In the genomic region with DNA sequence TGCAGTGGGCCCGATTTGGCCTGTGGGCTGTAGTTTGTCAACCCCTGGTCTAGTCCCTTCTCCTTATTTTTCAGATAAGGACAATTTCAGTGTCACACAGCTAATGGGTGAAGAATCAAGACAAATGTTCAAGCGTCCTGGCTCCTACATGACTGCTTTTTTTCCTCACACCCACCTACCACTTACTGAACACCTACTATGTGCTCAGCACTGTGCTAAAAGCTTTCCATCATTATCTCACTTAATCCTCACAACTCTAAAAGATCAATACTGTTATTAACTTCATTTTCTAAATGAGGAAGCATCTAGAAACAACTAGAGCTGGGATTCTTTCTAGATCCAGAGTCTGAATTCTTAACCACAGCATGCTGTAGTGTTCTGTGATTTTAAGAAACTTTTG, we compare ENCODE assay signal across 20 cellular contexts.
DNase-seq lines count a peak whose midpoint lies in the region; ATAC-seq, FAIRE-seq and TF ChIP-seq lines count a peak whose summit lies in the region.
"Had no signal": no experiment of that assay in that cellular context is flagged by ENCODE, and none has a peak within 500 bp of the region (broad histone marks: within the 10 kb centered on the region; RNA-seq: fewer than 3 reads in every experiment).

No MANE protein-coding gene starts in this region.

- H3K36me3 Mint-ChIP-seq in activated CD8-positive, alpha-beta memory T cell treated with anti-CD3 and anti-CD28 coated beads, Interleukin-2, amount 10 ng/mL, durations not matched to agents 7 days and 5 days, result peaks cover 3% of the 10 kb centered on the region
- H3K36me3 Mint-ChIP-seq: activated naive CD8-positive, alpha-beta T cell had no signal

- H3K36me3 ChIP-seq in GM12878 (ENCODE audit: control insufficient read depth in 2 of 2, insufficient read depth in 2 of 2, low read length in 1 of 2) (no peaks in the 10 kb centered on the region), mucosa of rectum (ENCODE audit: control insufficient read depth in 2 of 2, insufficient read depth in 2 of 2, low read length in 2 of 2) (no peaks in the 10 kb centered on the region), vagina (no peaks in the 10 kb centered on the region)
- H3K36me3 ChIP-seq: left lung, ovary had no signal

- no peak for TF ChIP-seq RAD21 in GM12878 (IDR thresholded peaks at IDR 0.05; ENCODE audit: insufficient read depth, low read depth, low read length)

- H3K27me3 Mint-ChIP-seq in activated CD8-positive, alpha-beta memory T cell treated with anti-CD3 and anti-CD28 coated beads, Interleukin-2, amount 10 ng/mL, durations not matched to agents 7 days and 5 days, result peaks cover 9% of the 10 kb centered on the region

- POLR2A ChIA-PET in GM12878 (lab: Charles Lee), result no interaction called here

- intact Hi-C loops in GM12878 (cut with micrococcal nuclease; ENCODE audit: unreplicated experiment) (no loop called here), vagina (cut with DNase I) (no loop called here)

- TF ChIP-seq POLR2A in GM12878 (IDR thresholded peaks at IDR 0.05; ENCODE audit: low read depth, low read length) (no peak), vagina (IDR thresholded peaks at IDR 0.05) (no peak)

- peaks cover 60% of the 10 kb centered on the region for H3K4me1 Mint-ChIP-seq in activated CD8-positive, alpha-beta memory T cell treated with anti-CD3 and anti-CD28 coated beads, Interleukin-2, amount 10 ng/mL, durations not matched to agents 7 days and 5 days

- no peaks in the 10 kb centered on the region for H3K9me3 Mint-ChIP-seq in activated CD8-positive, alpha-beta memory T cell treated with anti-CD3 and anti-CD28 coated beads, Interleukin-2, amount 10 ng/mL, durations not matched to agents 7 days and 5 days (ENCODE audit: low read depth)
- H3K9me3 Mint-ChIP-seq: activated T-cell treated with anti-CD3 and anti-CD28 coated beads, Interleukin-2, amount 50 U/mL, for 4 hours had no signal

- in situ Hi-C loops in GM12878 (cut with MboI), result no loop called here

- 94% methylated on average over 2 of the region's 2 CpGs for WGBS in GM12878 (ENCODE audit: insufficient coverage, insufficient replicate concordance, low lambda C conversion rate, missing lambda C conversion rate)

- no TSS peak for BruUV-seq in GM12878 (replicated peaks; lab: Mats Ljungman, UMichigan)

- H3K27ac ChIP-seq in GM12878 (ENCODE audit: control insufficient read depth, insufficient read depth), result no peak overlapping the region
- H3K27ac ChIP-seq in mucosa of rectum (ENCODE audit: low read depth in 2 of 2, low read length in 2 of 2), result peak overlapping the region; percentile 66 to 76
- peak overlapping the region; percentile 69 for H3K27ac ChIP-seq in vagina
- H3K27ac ChIP-seq: left lung, ovary, VCaP had no signal

- H3K27ac Mint-ChIP-seq in activated CD8-positive, alpha-beta memory T cell treated with anti-CD3 and anti-CD28 coated beads, Interleukin-2, amount 10 ng/mL, durations not matched to agents 7 days and 5 days, result peak overlapping the region; percentile 78
- H3K27ac Mint-ChIP-seq: activated naive CD8-positive, alpha-beta T cell had no signal

- SMC1A ChIA-PET in GM12878 (lab: Charles Lee; ENCODE audit: uncharacterized antibody, unreplicated experiment), result interaction anchor here (1.1 to 1.5 kb wide), 2 partner anchors 18 to 20 kb away, joined by 3 to 7 read pairs; no protein-coding TSS in a partner anchor

- RAD21 ChIA-PET in GM12878 (lab: Charles Lee; ENCODE audit: unreplicated experiment), result interaction anchor here (1.5 kb wide), 1 partner anchor 18 kb away, joined by 4 read pairs; no protein-coding TSS in a partner anchor

- peak overlapping the region; percentile 31; the same call in 1 of the 2 replicates for H2AFZ ChIP-seq in GM12878 (ENCODE audit: control insufficient read depth, low read depth, low read length)

- H3K4me3 Mint-ChIP-seq in activated CD8-positive, alpha-beta memory T cell treated with anti-CD3 and anti-CD28 coated beads, Interleukin-2, amount 10 ng/mL, durations not matched to agents 7 days and 5 days, result no peak overlapping the region
- H3K4me3 Mint-ChIP-seq: activated naive CD8-positive, alpha-beta T cell; activated T-cell treated with anti-CD3 and anti-CD28 coated beads, Interleukin-2, amount 50 U/mL, for 4 hours had no signal

- H3K9me3 ChIP-seq in GM12878 (replicated peaks; ENCODE audit: control insufficient read depth, insufficient read depth, low read length) (no peaks in the 10 kb centered on the region; the same call in 2 of the 3 replicates), mucosa of rectum (ENCODE audit: control insufficient read depth in 2 of 2, low read length in 2 of 2) (no peaks in the 10 kb centered on the region), vagina (no peaks in the 10 kb centered on the region)
- H3K9me3 ChIP-seq: left lung, ovary had no signal

- no peaks in the 10 kb centered on the region for H4K20me1 ChIP-seq in GM12878 (ENCODE audit: control insufficient read depth, insufficient read depth)

- H3K4me2 ChIP-seq in GM12878 (ENCODE audit: control insufficient read depth, insufficient read depth), result no peak overlapping the region

- DNase-seq in activated CD8-positive, alpha-beta memory T cell treated with anti-CD3 and anti-CD28 coated beads, Interleukin-2, amount 10 ng/mL, durations not matched to agents 7 days and 5 days, result no peak
- DNase-seq in activated CD8-positive, alpha-beta memory T cell treated with anti-CD3 and anti-CD28 coated beads for 24 hours, result no peak
- DNase-seq in GM12878 (ENCODE audit: low read depth, low spot score) (no peak), vagina (ENCODE audit: extremely low spot score in 2 of 2) (no peak), RKO (ENCODE audit: low spot score) (no peak)
- no peak for DNase-seq in stimulated activated CD4-positive, alpha-beta T cell treated with anti-CD3 and anti-CD28 coated beads, Interleukin-1b, Interleukin-23, amount 100 ng/mL, for 48 hours
- DNase-seq: activated CD4-positive, alpha-beta T cell treated with anti-CD3 and anti-CD28 coated beads, Interleukin-2, amount 50 U/mL, for 4 hours; activated T-cell treated with anti-CD3 and anti-CD28 coated beads, Interleukin-2, amount 50 U/mL, for 4 hours; C1 segment of cervical spinal cord; Kasumi-1; left lung; NCI-H2171 treated with DMSO at 0.1 percent for 48 hours; NCI-H774; ovary; stimulated activated CD4-positive, alpha-beta T cell treated with anti-CD3 and anti-CD28 coated beads, Interleukin-2, amount 100 ng/mL, for 24 hours had no signal

- no peak for TF ChIP-seq EP300 in GM12878 (IDR thresholded peaks at IDR 0.05; ENCODE audit: borderline replicate concordance in 1 of 2, control insufficient read depth in 1 of 2, low read depth in 2 of 2, low read length in 2 of 2)

- no peak for FAIRE-seq in GM12878 (lab: Jason Lieb, UNC)
- FAIRE-seq: A204.1 had no signal

- H3K4me3 ChIP-seq in GM12878 (no peak overlapping the region), mucosa of rectum (ENCODE audit: low read length in 2 of 2) (no peak overlapping the region), vagina (no peak overlapping the region)
- H3K4me3 ChIP-seq: left lung, ovary had no signal

- H3K27me3 ChIP-seq in GM12878 (replicated peaks in 1 of 2; ENCODE audit: control insufficient read depth in 2 of 2, insufficient read depth in 2 of 2, low read length in 1 of 2) (no peaks in the 10 kb centered on the region), mucosa of rectum (ENCODE audit: control insufficient read depth in 2 of 2, insufficient read depth in 2 of 2, low read length in 2 of 2) (no peaks in the 10 kb centered on the region), vagina (no peaks in the 10 kb centered on the region)
- H3K27me3 ChIP-seq: ovary had no signal

- CTCF ChIA-PET in activated CD8-positive, alpha-beta memory T cell treated with anti-CD3 and anti-CD28 coated beads, Interleukin-2, amount 10 ng/mL, durations not matched to agents 7 days and 5 days (lab: Charles Lee), result interaction anchor here (1.1 to 1.9 kb wide), 2 partner anchors 9 to 90 kb away, joined by 4 to 7 read pairs; no protein-coding TSS in a partner anchor
- CTCF ChIA-PET in GM12878 (lab: Yijun Ruan, JAX), result interaction anchor here (1.6 to 2.5 kb wide), 3 partner anchors 18 to 90 kb away, joined by 4 to 11 read pairs (median 6); no protein-coding TSS in a partner anchor

- H3K9ac ChIP-seq in GM12878 (ENCODE audit: control insufficient read depth, insufficient read depth, low read length) (no peak overlapping the region), mucosa of rectum (ENCODE audit: low read depth in 1 of 2, low read length in 2 of 2) (peak overlapping the region in 1 of 2 donors; percentile 46)

- no peaks in the 10 kb centered on the region for H3K79me2 ChIP-seq in GM12878 (ENCODE audit: control insufficient read depth, insufficient read depth, low read length)

- H3K4me1 ChIP-seq in GM12878 (ENCODE audit: control insufficient read depth, insufficient read depth, low read length), result peaks cover 13% of the 10 kb centered on the region
- H3K4me1 ChIP-seq in mucosa of rectum (ENCODE audit: control insufficient read depth in 2 of 2, insufficient read depth in 2 of 2, low read length in 2 of 2), result peaks cover 15 to 48% of the 10 kb centered on the region in 2 donors
- peaks cover 46% of the 10 kb centered on the region for H3K4me1 ChIP-seq in vagina

- no peak for ATAC-seq in activated CD8-positive, alpha-beta memory T cell treated with anti-CD3 and anti-CD28 coated beads, Interleukin-2, amount 10 ng/mL, durations not matched to agents 7 days and 5 days
- ATAC-seq in GM12878 (no peak), HG03196 (IDR thresholded peaks at IDR 0.05; ENCODE audit: unreplicated experiment) (no peak)
- ATAC-seq: left lung had no signal

- TF ChIP-seq CTCF in GM12878 (IDR thresholded peaks at IDR 0.05 in 2 of 3, conservative IDR thresholded peaks at IDR 0.05 in 1 of 3; ENCODE audit: control insufficient read depth in 2 of 3, extremely low read depth in 1 of 3, insufficient read depth in 1 of 3, low read depth in 3 of 3, low read length in 3 of 3) (no peak), vagina (IDR thresholded peaks at IDR 0.05) (no peak)

TF ChIP-seq in GM12878, 131 proteins besides CTCF, POLR2A, EP300 and RAD21 (continues in another document):
- no peak for TF ChIP-seq SMAD5 (IDR thresholded peaks at IDR 0.05; ENCODE audit: low read depth)
- TF ChIP-seq ESRRA (IDR thresholded peaks at IDR 0.05; ENCODE audit: low read length), result no peak
- TF ChIP-seq POU2F2 (IDR thresholded peaks at IDR 0.05; ENCODE audit: borderline replicate concordance, low read depth, low read length), result no peak
- no peak for TF ChIP-seq CBX3 (IDR thresholded peaks at IDR 0.05; ENCODE audit: borderline replicate concordance, low read depth)
